ENCODE assay signal across 1 cellular context in the genomic region with DNA sequence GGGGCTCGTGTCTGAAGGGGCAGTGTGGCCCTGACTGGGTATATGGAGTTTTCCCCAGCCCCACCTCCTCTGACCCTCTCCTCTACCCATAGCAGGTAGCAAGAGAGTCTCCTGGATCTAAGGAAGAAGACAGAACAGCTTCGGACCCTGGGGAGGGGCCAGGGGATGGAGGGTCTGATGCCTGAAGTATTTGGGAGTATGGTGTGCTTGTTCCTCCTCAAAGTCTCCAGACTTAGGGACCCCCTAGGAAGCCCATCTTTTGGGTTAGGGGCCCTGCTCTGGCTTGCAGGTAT.
A peak's percentile ranks its signal among the peaks of the same experiment; 100 is the strongest.
TF ChIP-seq lines count a peak whose summit lies in the region.

No MANE protein-coding gene starts in this region.

TF ChIP-seq in endothelial cell of umbilical vein, 7 proteins besides CTCF, POLR2A, EP300 and RAD21:
- TF ChIP-seq MYC (IDR thresholded peaks at IDR 0.05; ENCODE audit: low read depth, low read length): no peak
- peak; percentile 9 for TF ChIP-seq EZH2 (IDR thresholded peaks at IDR 0.05; ENCODE audit: borderline replicate concordance, low read depth, low read length, severe bottlenecking)
- TF ChIP-seq MAX (IDR thresholded peaks at IDR 0.05; ENCODE audit: insufficient read depth, insufficient read length): no peak
